ENCODE assay signal across 10 cellular contexts in the genomic region with DNA sequence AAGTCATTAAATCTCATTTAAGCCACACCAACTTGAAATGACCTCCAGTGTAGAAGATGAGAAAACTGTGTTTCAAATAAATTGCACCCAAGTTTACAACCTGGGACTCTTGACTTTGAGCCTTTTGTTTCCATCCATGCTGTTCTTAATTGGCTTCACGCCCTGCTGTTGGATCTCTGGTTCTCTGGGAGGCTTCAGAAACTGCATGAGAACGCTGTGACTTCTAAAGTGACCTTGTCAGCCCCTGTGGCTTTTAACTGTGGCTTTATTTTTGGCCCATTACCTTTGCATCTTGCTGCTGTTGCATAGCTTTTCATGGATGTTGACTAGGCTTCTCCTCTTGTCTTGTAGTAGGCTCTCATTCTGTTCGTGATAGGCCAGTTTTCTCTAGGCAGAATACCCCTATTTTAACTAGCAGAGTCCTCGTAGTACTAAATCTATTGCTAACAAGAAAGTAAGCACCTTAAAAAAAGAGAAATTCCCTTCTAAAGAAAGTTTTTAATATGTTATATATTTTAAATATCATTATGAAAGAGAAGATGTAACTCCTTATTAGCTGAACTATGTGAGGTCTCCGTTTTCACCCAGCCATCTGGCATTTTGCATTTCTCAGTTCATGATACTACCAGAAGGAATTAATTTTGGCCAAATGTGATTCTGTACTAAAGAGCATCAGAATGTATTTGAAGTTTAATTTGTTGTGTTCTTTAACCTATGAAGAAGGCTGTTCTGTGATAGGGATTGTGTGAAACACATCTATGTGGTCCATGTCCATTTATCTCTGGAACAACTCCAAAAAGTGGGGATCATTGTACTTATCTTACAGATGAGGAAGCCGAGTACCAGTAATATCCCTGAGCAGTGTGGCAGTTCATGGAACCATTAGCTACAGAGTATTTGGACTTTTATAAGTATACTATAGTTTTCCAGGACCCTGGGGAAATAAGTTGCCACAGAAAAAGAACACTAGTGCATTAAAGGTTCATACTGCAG. TPM values are rescaled to one million over a fixed set of nuclear protein-coding genes. Genes with fewer than 3 reads are reported as not detected.
DNase-seq lines count a peak whose midpoint lies in the region; ATAC-seq, FAIRE-seq and TF ChIP-seq lines count a peak whose summit lies in the region.
"Had no signal": no experiment of that assay in that cellular context is flagged by ENCODE, and none has a peak within 500 bp of the region (broad histone marks: within the 10 kb centered on the region; RNA-seq: fewer than 3 reads in every experiment).

No MANE protein-coding gene starts in this region.

- no peak for DNase-seq in GM12891 (ENCODE audit: insufficient read length, low spot score)
- no peak for DNase-seq in esophagus squamous epithelium (lab: John Stamatoyannopoulos, UW)
- no peak for DNase-seq in amygdala (lab: John Stamatoyannopoulos, UW)
- no peak for DNase-seq in hypothalamus (lab: John Stamatoyannopoulos, UW)
- DNase-seq in hepatocyte (ENCODE audit: low spot score): no peak
- DNase-seq in type B pancreatic cell (ENCODE audit: extremely low spot score, unreplicated experiment): no peak
- DNase-seq: HFFc6, NCI-H1436 had no signal

- no peaks in the 10 kb centered on the region for H3K36me3 ChIP-seq in esophagus squamous epithelium
- H3K36me3 ChIP-seq in hepatocyte (replicated peaks; ENCODE audit: insufficient read depth, low read depth): no peaks in the 10 kb centered on the region

- FAIRE-seq in GM12891 (lab: Jason Lieb, UNC): peak; percentile 90

- TF ChIP-seq CTCF in esophagus squamous epithelium (IDR thresholded peaks at IDR 0.05) (no peak), hepatocyte (IDR thresholded peaks at IDR 0.05; ENCODE audit: poor library complexity) (no peak), type B pancreatic cell (conservative IDR thresholded peaks at IDR 0.05) (no peak)

- no peaks in the 10 kb centered on the region for H3K9me3 ChIP-seq in esophagus squamous epithelium
- no peaks in the 10 kb centered on the region for H3K9me3 ChIP-seq in hepatocyte (ENCODE audit: low read depth)

- TF ChIP-seq POLR2A in GM12891 (IDR thresholded peaks at IDR 0.05; ENCODE audit: low read depth, low read length) (no peak), esophagus squamous epithelium (IDR thresholded peaks at IDR 0.05) (no peak)

- ATAC-seq in GM19395 (IDR thresholded peaks at IDR 0.05; ENCODE audit: unreplicated experiment) (peak; percentile 54), HG03469 (IDR thresholded peaks at IDR 0.05; ENCODE audit: unreplicated experiment) (peak; percentile 41)

- intact Hi-C loops in esophagus squamous epithelium (cut with DNase I): no loop called here

- H3K4me1 Mint-ChIP-seq in type B pancreatic cell (ENCODE audit: unreplicated experiment): peaks cover 47% of the 10 kb centered on the region

- H3K36me3 Mint-ChIP-seq in type B pancreatic cell: peaks cover 3% of the 10 kb centered on the region

- H4K20me1 ChIP-seq in hepatocyte (ENCODE audit: insufficient read depth, poor library complexity, severe bottlenecking): no peaks in the 10 kb centered on the region

- WGBS in esophagus squamous epithelium, 2 donors: 68% methylated on average over 6 of the region's 6 CpGs
- whole genome bisulfite sequencing in hepatocyte (ENCODE audit: low lambda C conversion rate, missing lambda C conversion rate): 82% methylated on average over 6 of the region's 6 CpGs

- no peak overlapping the region for H2AFZ ChIP-seq in hepatocyte

- no peak overlapping the region for H3K4me2 ChIP-seq in hepatocyte

- H3K27ac ChIP-seq in esophagus squamous epithelium (peak overlapping the region in 3 of 4 donors; percentile 42 to 77 (median 72)), hepatocyte (no peak overlapping the region)

- H3K27ac Mint-ChIP-seq in type B pancreatic cell: no peak overlapping the region
- H3K27ac Mint-ChIP-seq: HFFc6 had no signal

- peaks cover 23% of the 10 kb centered on the region for H3K79me2 ChIP-seq in hepatocyte

- no peaks in the 10 kb centered on the region for H3K27me3 ChIP-seq in esophagus squamous epithelium
- no peaks in the 10 kb centered on the region for H3K27me3 ChIP-seq in hepatocyte

- no peaks in the 10 kb centered on the region for H3K9me3 Mint-ChIP-seq in type B pancreatic cell
- H3K9me3 Mint-ChIP-seq: HFFc6 had no signal

- no peaks in the 10 kb centered on the region for H3K27me3 Mint-ChIP-seq in type B pancreatic cell

- H3K4me3 Mint-ChIP-seq in type B pancreatic cell: no peak overlapping the region
- H3K4me3 Mint-ChIP-seq: HFFc6 had no signal

- H3K9me2 ChIP-seq in hepatocyte (replicated peaks; ENCODE audit: insufficient read depth): no peaks in the 10 kb centered on the region

- H3K4me3 ChIP-seq in esophagus squamous epithelium: no peak overlapping the region
- no peak overlapping the region for H3K4me3 ChIP-seq in hepatocyte

- H3K4me1 ChIP-seq in esophagus squamous epithelium (peaks cover 35 to 84% (median 39%) of the 10 kb centered on the region in 3 donors), hepatocyte (ENCODE audit: insufficient read depth) (peaks cover 33% of the 10 kb centered on the region)

TF ChIP-seq in GM12891, 5 proteins besides CTCF, POLR2A, EP300 and RAD21:
- TF ChIP-seq POLR2AphosphoS5 (IDR thresholded peaks at IDR 0.05; ENCODE audit: low read depth, low read length): no peak
TF ChIP-seq in GM12891: peak in this region for 0.

RNA-seq across cellular contexts. Expression of gene TNFAIP8, which starts 29.6 kb away (rescaled TPM):
- polyA plus RNA-seq in GM12891 (2012; ENCODE audit: low read depth, missing spikeins): 82.8 TPM
- 10 to 100 TPM; 19.5 to 44.6 (median 34.9) TPM for total RNA-seq in esophagus squamous epithelium
- total RNA-seq in hepatocyte: 33.9 and 37.6 TPM in 2 replicates
- polyA plus RNA-seq in hepatocyte: 18.3 and 23.4 TPM in 2 replicates
- total RNA-seq in type B pancreatic cell (ENCODE audit: low replicate concordance): 11.8 and 17.3 TPM in 2 replicates
